ENCODE assay signal across 1 cellular context in the genomic region with DNA sequence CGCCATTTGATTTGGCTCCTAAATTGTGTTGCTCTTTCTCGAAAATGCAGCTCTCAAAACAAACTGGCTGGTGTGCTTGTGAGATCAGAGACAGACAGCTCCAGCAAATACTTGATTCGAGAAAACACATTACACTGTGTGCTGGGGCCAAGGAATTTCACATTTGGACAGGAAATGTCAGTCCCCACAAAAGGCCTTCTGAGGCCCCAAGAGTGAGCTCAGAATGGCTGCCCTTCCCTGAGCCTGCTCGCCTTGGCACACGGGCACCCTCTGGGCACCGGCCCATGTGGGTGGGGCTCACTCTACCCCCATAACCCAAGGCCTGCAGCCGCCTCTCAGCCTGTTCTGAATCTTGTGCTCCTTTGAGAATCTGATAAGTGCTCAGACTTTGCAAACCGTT.
TF ChIP-seq lines count a peak whose summit lies in the region.

No MANE protein-coding gene starts in this region.

TF ChIP-seq in WTC11, 78 proteins besides CTCF, POLR2A, EP300 and RAD21 (continued from another document):
- TF ChIP-seq JUN (CRISPR knock-in tag; IDR thresholded peaks at IDR 0.05): no peak
- TF ChIP-seq ATF1 (CRISPR knock-in tag; IDR thresholded peaks at IDR 0.05): no peak
